Comparison of ENCODE assay signal across 1 cellular context in the genomic region with DNA sequence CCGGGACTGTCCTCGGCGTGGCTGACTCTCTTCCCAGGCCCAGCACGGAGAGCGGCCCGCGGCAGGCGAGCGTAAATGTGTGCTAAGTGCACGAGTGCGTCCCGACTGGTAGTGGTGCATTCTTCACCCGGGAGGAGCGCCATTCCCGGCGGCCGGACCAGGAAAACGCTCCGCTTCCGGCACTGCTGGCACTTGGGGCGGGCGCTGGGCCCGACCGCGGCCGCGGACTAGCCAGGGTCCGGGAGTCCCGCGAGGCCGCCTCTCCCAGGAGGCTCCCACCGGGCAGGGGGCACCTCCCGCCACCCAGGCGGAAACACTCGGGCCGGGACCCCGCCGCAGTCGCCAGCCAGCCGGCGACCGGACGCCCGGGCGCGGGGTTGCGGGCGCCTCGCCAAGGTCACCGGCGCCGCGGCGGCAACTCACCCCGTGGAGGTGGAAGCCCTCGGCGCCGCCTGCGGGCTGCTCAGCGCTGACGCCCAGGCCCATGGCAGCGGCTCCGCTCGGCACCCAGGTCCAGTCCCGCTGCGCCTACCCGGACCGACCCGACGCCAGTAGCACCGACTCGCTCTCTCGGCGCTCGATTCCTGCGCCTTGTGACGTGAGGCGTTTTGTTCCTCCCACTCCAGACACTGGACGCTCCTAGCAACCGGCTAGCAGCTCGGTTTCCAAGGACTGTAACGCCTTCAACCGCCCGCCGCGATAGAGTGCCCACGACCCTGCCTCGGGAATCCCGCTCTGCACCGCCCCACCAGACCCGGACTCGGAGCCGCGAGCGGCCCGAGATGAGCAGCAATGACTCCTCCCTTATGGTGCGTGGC.
TF ChIP-seq lines count a peak whose summit lies in the region.

A gene (minus strand): TSS at position 572 of the 818 bp plus-strand sequence. CDS start 86 bp downstream, at position 486.
A gene with protein sequence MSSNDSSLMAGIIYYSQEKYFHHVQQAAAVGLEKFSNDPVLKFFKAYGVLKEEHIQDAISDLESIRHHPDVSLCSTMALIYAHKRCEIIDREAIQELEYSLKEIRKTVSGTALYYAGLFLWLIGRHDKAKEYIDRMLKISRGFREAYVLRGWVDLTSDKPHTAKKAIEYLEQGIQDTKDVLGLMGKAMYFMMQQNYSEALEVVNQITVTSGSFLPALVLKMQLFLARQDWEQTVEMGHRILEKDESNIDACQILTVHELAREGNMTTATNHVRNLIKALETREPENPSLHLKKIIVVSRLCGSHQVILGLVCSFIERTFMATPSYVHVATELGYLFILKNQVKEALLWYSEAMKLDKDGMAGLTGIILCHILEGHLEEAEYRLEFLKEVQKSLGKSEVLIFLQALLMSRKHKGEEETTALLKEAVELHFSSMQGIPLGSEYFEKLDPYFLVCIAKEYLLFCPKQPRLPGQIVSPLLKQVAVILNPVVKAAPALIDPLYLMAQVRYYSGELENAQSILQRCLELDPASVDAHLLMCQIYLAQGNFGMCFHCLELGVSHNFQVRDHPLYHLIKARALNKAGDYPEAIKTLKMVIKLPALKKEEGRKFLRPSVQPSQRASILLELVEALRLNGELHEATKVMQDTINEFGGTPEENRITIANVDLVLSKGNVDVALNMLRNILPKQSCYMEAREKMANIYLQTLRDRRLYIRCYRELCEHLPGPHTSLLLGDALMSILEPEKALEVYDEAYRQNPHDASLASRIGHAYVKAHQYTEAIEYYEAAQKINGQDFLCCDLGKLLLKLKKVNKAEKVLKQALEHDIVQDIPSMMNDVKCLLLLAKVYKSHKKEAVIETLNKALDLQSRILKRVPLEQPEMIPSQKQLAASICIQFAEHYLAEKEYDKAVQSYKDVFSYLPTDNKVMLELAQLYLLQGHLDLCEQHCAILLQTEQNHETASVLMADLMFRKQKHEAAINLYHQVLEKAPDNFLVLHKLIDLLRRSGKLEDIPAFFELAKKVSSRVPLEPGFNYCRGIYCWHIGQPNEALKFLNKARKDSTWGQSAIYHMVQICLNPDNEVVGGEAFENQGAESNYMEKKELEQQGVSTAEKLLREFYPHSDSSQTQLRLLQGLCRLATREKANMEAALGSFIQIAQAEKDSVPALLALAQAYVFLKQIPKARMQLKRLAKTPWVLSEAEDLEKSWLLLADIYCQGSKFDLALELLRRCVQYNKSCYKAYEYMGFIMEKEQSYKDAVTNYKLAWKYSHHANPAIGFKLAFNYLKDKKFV (N-terminal part only) (plus strand): TSS at position 625 of the 818 bp plus-strand sequence. CDS start 158 bp downstream, at position 783.

TF ChIP-seq in GM23338, 12 proteins besides CTCF, POLR2A, EP300 and RAD21 (continued from another document):
- TF ChIP-seq, protein P1, sequence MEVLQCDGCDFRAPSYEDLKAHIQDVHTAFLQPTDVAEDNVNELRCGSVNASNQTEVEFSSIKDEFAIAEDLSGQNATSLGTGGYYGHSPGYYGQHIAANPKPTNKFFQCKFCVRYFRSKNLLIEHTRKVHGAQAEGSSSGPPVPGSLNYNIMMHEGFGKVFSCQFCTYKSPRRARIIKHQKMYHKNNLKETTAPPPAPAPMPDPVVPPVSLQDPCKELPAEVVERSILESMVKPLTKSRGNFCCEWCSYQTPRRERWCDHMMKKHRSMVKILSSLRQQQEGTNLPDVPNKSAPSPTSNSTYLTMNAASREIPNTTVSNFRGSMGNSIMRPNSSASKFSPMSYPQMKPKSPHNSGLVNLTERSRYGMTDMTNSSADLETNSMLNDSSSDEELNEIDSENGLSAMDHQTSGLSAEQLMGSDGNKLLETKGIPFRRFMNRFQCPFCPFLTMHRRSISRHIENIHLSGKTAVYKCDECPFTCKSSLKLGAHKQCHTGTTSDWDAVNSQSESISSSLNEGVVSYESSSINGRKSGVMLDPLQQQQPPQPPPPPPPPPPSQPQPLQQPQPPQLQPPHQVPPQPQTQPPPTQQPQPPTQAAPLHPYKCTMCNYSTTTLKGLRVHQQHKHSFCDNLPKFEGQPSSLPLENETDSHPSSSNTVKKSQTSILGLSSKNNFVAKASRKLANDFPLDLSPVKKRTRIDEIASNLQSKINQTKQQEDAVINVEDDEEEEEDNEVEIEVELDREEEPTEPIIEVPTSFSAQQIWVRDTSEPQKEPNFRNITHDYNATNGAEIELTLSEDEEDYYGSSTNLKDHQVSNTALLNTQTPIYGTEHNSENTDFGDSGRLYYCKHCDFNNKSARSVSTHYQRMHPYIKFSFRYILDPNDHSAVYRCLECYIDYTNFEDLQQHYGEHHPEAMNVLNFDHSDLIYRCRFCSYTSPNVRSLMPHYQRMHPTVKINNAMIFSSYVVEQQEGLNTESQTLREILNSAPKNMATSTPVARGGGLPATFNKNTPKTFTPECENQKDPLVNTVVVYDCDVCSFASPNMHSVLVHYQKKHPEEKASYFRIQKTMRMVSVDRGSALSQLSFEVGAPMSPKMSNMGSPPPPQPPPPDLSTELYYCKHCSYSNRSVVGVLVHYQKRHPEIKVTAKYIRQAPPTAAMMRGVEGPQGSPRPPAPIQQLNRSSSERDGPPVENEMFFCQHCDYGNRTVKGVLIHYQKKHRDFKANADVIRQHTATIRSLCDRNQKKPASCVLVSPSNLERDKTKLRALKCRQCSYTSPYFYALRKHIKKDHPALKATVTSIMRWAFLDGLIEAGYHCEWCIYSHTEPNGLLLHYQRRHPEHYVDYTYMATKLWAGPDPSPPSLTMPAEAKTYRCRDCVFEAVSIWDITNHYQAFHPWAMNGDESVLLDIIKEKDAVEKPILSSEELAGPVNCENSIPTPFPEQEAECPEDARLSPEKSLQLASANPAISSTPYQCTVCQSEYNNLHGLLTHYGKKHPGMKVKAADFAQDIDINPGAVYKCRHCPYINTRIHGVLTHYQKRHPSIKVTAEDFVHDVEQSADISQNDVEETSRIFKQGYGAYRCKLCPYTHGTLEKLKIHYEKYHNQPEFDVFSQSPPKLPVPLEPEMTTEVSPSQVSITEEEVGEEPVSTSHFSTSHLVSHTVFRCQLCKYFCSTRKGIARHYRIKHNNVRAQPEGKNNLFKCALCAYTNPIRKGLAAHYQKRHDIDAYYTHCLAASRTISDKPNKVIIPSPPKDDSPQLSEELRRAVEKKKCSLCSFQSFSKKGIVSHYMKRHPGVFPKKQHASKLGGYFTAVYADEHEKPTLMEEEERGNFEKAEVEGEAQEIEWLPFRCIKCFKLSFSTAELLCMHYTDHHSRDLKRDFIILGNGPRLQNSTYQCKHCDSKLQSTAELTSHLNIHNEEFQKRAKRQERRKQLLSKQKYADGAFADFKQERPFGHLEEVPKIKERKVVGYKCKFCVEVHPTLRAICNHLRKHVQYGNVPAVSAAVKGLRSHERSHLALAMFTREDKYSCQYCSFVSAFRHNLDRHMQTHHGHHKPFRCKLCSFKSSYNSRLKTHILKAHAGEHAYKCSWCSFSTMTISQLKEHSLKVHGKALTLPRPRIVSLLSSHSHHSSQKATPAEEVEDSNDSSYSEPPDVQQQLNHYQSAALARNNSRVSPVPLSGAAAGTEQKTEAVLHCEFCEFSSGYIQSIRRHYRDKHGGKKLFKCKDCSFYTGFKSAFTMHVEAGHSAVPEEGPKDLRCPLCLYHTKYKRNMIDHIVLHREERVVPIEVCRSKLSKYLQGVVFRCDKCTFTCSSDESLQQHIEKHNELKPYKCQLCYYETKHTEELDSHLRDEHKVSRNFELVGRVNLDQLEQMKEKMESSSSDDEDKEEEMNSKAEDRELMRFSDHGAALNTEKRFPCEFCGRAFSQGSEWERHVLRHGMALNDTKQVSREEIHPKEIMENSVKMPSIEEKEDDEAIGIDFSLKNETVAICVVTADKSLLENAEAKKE (CRISPR knock-in tag; IDR thresholded peaks at IDR 0.05): no peak
- TF ChIP-seq CREB1 (CRISPR knock-in tag; IDR thresholded peaks at IDR 0.05; ENCODE audit: low read depth) (peak; percentile 93), EZH2 (IDR thresholded peaks at IDR 0.05; ENCODE audit: low read depth, unreplicated experiment) (no peak), JUNB (IDR thresholded peaks at IDR 0.05; ENCODE audit: unreplicated experiment) (no peak), ZNF114 (CRISPR knock-in tag; IDR thresholded peaks at IDR 0.05) (no peak), ZNF331 (CRISPR knock-in tag; IDR thresholded peaks at IDR 0.05; ENCODE audit: low read depth) (no peak), POLR2AphosphoS5 (IDR thresholded peaks at IDR 0.05; ENCODE audit: low read depth) (peak; percentile 63), STAT1 (IDR thresholded peaks at IDR 0.05; ENCODE audit: unreplicated experiment) (no peak), EZH2phosphoT487 (IDR thresholded peaks at IDR 0.05; ENCODE audit: unreplicated experiment) (no peak)
- TF ChIP-seq, protein P2, sequence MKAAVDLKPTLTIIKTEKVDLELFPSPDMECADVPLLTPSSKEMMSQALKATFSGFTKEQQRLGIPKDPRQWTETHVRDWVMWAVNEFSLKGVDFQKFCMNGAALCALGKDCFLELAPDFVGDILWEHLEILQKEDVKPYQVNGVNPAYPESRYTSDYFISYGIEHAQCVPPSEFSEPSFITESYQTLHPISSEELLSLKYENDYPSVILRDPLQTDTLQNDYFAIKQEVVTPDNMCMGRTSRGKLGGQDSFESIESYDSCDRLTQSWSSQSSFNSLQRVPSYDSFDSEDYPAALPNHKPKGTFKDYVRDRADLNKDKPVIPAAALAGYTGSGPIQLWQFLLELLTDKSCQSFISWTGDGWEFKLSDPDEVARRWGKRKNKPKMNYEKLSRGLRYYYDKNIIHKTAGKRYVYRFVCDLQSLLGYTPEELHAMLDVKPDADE (IDR thresholded peaks at IDR 0.05): no peak
- TF ChIP-seq, protein P3, sequence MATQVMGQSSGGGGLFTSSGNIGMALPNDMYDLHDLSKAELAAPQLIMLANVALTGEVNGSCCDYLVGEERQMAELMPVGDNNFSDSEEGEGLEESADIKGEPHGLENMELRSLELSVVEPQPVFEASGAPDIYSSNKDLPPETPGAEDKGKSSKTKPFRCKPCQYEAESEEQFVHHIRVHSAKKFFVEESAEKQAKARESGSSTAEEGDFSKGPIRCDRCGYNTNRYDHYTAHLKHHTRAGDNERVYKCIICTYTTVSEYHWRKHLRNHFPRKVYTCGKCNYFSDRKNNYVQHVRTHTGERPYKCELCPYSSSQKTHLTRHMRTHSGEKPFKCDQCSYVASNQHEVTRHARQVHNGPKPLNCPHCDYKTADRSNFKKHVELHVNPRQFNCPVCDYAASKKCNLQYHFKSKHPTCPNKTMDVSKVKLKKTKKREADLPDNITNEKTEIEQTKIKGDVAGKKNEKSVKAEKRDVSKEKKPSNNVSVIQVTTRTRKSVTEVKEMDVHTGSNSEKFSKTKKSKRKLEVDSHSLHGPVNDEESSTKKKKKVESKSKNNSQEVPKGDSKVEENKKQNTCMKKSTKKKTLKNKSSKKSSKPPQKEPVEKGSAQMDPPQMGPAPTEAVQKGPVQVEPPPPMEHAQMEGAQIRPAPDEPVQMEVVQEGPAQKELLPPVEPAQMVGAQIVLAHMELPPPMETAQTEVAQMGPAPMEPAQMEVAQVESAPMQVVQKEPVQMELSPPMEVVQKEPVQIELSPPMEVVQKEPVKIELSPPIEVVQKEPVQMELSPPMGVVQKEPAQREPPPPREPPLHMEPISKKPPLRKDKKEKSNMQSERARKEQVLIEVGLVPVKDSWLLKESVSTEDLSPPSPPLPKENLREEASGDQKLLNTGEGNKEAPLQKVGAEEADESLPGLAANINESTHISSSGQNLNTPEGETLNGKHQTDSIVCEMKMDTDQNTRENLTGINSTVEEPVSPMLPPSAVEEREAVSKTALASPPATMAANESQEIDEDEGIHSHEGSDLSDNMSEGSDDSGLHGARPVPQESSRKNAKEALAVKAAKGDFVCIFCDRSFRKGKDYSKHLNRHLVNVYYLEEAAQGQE (IDR thresholded peaks at IDR 0.05; ENCODE audit: unreplicated experiment): no peak
